1 cellular context compared by ENCODE assay signal in the genomic region with DNA sequence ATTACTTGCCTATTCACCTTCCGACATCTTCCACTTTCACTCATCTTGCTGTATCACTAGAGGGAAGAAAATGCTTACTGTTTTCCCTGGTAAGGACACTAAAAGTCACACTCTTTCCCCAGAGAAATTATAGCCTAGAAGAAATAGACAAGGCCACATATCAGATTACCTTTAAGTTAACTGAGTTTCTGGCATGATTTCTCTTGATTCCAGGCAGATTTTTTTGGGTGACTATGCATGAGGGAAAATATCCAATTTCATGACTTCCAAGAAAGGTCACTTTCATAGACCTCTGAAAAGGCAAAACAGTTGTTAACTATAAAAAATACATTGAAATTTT.
TF ChIP-seq lines count a peak whose summit lies in the region.

No MANE protein-coding gene starts in this region.

TF ChIP-seq in GM12891, 5 proteins besides CTCF, POLR2A, EP300 and RAD21:
- TF ChIP-seq POLR2AphosphoS5 (IDR thresholded peaks at IDR 0.05; ENCODE audit: low read depth, low read length) (no peak), TAF1 (IDR thresholded peaks at IDR 0.05; ENCODE audit: low read depth, low read length) (no peak), POU2F2 (IDR thresholded peaks at IDR 0.05; ENCODE audit: low read depth, low read length) (no peak), SPI1 (IDR thresholded peaks at IDR 0.05; ENCODE audit: low read depth, low read length) (no peak), PAX5 (IDR thresholded peaks at IDR 0.05; ENCODE audit: insufficient read depth, low read length, severe bottlenecking) (no peak)
